Comparison of ENCODE assay signal across 1 cellular context in the genomic region with DNA sequence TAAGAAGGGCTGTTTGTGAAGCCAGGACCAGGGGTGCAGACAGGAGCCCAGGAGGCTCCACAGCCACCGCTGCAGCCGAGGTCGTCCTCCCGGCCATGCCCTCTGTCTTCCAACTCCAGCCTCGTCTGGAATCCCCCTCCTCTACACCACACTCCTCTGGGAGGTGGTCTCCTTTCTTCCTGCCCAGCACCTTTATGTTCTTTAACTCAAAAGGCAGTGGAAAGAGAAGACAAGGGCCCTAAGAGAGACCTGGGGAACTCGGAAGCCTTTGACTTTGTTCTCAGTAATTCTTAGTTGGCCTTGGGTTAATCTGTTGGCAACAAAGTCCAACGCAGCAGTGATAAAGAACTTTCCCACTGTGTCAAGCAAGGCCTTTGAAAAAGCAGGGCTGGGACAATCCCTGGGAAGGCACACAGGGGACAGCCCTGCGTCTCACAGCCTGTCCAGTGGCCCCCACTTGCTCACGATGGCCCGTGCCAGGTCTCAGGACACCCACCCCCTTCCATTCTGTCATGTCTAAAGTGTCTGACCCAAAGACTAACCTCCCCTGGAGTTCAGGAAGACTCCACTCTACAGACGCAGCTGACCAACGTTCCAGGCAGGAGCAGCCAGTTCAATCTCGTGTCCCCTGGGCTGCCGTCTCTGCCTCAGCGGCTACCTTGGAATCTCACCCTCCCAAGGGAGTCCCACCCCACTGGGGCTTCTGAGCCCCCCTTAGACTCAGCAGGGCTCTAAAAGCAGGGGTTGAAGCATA.
TF ChIP-seq lines count a peak whose summit lies in the region.

No MANE protein-coding gene starts in this region.

TF ChIP-seq in HepG2, 621 proteins besides CTCF, POLR2A, EP300 and RAD21 (continued from another document):
- TF ChIP-seq RERE (CRISPR knock-in tag; IDR thresholded peaks at IDR 0.05; ENCODE audit: low read depth) (no peak), FOXO1 (CRISPR knock-in tag; IDR thresholded peaks at IDR 0.05) (peak; percentile 89), HCFC1 (IDR thresholded peaks at IDR 0.05; ENCODE audit: low read depth, low read length) (no peak), ATF2 (CRISPR knock-in tag; IDR thresholded peaks at IDR 0.05) (peak; percentile 67; the same call in 1 of the 2 replicates), KAT2B (IDR thresholded peaks at IDR 0.05; ENCODE audit: borderline replicate concordance, low read depth, low read length) (no peak), ZNF761 (CRISPR knock-in tag; conservative IDR thresholded peaks at IDR 0.05) (peak; percentile 80; the same call in 1 of the 2 replicates), RARA (CRISPR knock-in tag; IDR thresholded peaks at IDR 0.05) (peak; percentile 80), HHEX (CRISPR knock-in tag; IDR thresholded peaks at IDR 0.05) (0 out of 2 replicates have a peak, but pooled peaks have one; percentile 47), MED8 (CRISPR knock-in tag; IDR thresholded peaks at IDR 0.05; ENCODE audit: insufficient replicate concordance) (no peak)
